35 cellular contexts compared by ENCODE assay signal in the genomic region with DNA sequence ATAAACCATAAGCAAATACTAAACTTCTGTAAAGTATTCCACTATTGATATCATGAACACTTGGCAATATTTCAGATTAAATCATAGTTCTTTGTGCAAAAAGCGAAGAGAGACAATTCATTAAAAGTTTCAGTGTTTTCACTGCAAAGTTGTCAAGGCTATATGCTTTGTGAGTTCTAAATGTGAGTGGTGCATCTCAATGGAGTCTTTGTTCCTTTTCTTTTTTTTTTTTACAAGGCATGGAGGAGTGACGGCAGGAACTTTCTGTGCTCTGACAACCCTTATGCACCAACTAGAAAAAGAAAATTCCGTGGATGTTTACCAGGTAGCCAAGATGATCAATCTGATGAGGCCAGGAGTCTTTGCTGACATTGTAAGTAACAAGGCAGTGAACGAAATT.
"Had no signal": no experiment of that assay in that cellular context is flagged by ENCODE, and none has a peak within 500 bp of the region (broad histone marks: within the 10 kb centered on the region; RNA-seq: fewer than 3 reads in every experiment).

No MANE protein-coding gene starts in this region.

- H3K9me3 ChIP-seq: adrenal gland, body of pancreas, breast epithelium, gastrocnemius medialis, heart right ventricle had no signal

- H3K4me1 ChIP-seq: adrenal gland, body of pancreas, breast epithelium, gastrocnemius medialis, heart right ventricle had no signal

- ATAC-seq: activated CD4-positive, alpha-beta T cell treated with anti-CD3 and anti-CD28 coated beads for 36 hours; activated CD8-positive, alpha-beta memory T cell treated with anti-CD3 and anti-CD28 coated beads, Interleukin-2, amount 10 ng/mL, durations not matched to agents 7 days and 5 days; activated CD8-positive, alpha-beta T cell treated with anti-CD3 and anti-CD28 coated beads, Interleukin-2, amount 10 ng/mL, durations not matched to agents 7 days and 5 days; activated naive CD8-positive, alpha-beta T cell treated with anti-CD3 and anti-CD28 coated beads, Interleukin-2, amount 50 U/mL, for 24 hours; body of pancreas; esophagus mucosa; gastrocnemius medialis; heart right ventricle had no signal

- H3K27me3 ChIP-seq: adrenal gland, body of pancreas, breast epithelium, cardiac muscle cell, dorsolateral prefrontal cortex, gastrocnemius medialis, heart right ventricle had no signal

- H3K27ac Mint-ChIP-seq: activated CD4-positive, alpha-beta memory T cell treated with anti-CD3 and anti-CD28 coated beads for 36 hours; activated CD4-positive, alpha-beta T cell treated with anti-CD3 and anti-CD28 coated beads for 36 hours; activated CD4-positive, alpha-beta T cell treated with anti-CD3 and anti-CD28 coated beads, Interleukin-2, amount 10 ng/mL, durations not matched to agents 24 days and 14 days; activated CD8-positive, alpha-beta memory T cell treated with anti-CD3 and anti-CD28 coated beads, Interleukin-2, amount 10 ng/mL, durations not matched to agents 7 days and 5 days; activated CD8-positive, alpha-beta T cell treated with anti-CD3 and anti-CD28 coated beads, Interleukin-2, amount 10 ng/mL, durations not matched to agents 7 days and 5 days; activated naive CD4-positive, alpha-beta T cell treated with anti-CD3 and anti-CD28 coated beads for 36 hours; activated naive CD4-positive, alpha-beta T cell treated with anti-CD3 and anti-CD28 coated beads, Interleukin-2, amount 50 U/mL, for 24 hours; activated naive CD8-positive, alpha-beta T cell treated with anti-CD3 and anti-CD28 coated beads for 36 hours; activated naive CD8-positive, alpha-beta T cell treated with anti-CD3 and anti-CD28 coated beads, Interleukin-2, amount 50 U/mL, for 24 hours; activated T-helper 1 cell treated with anti-CD3 and anti-CD28 coated beads, Interleukin-12 subunit alpha, Interleukin-12 subunit beta, Interleukin-2, Interleukin-4 antibody, amounts not matched to agents 30 ng/mL and 10 ng/mL and 1 ng/mL, durations not matched to agents 14 hours and 24 hours and 36 hours; activated T-helper 2 cell treated with anti-CD3 and anti-CD28 coated beads, Interferon-gamma antibody, Interleukin-2, Interleukin-4, amounts not matched to agents 10 μg/mL and 5 μg/mL and 100 μg/mL, durations not matched to agents 14 hours and 24 hours and 36 hours; dendritic cell treated with granulocyte-macrophage colony-stimulating factor and Interleukin-4, amounts not matched to agents 40 ng/mL and 50 ng/mL, for 4 days; endodermal cell had no signal

- H3K4me3 Mint-ChIP-seq: activated CD4-positive, alpha-beta memory T cell treated with anti-CD3 and anti-CD28 coated beads for 36 hours; activated CD4-positive, alpha-beta T cell treated with anti-CD3 and anti-CD28 coated beads for 36 hours; activated CD4-positive, alpha-beta T cell treated with anti-CD3 and anti-CD28 coated beads, Interleukin-2, amount 10 ng/mL, durations not matched to agents 24 days and 14 days; activated CD8-positive, alpha-beta memory T cell treated with anti-CD3 and anti-CD28 coated beads, Interleukin-2, amount 10 ng/mL, durations not matched to agents 7 days and 5 days; activated CD8-positive, alpha-beta T cell treated with anti-CD3 and anti-CD28 coated beads, Interleukin-2, amount 10 ng/mL, durations not matched to agents 7 days and 5 days; activated naive CD4-positive, alpha-beta T cell treated with anti-CD3 and anti-CD28 coated beads for 36 hours; activated naive CD4-positive, alpha-beta T cell treated with anti-CD3 and anti-CD28 coated beads, Interleukin-2, amount 50 U/mL, for 24 hours; activated naive CD8-positive, alpha-beta T cell treated with anti-CD3 and anti-CD28 coated beads for 36 hours; activated naive CD8-positive, alpha-beta T cell treated with anti-CD3 and anti-CD28 coated beads, Interleukin-2, amount 50 U/mL, for 24 hours; activated T-helper 1 cell treated with anti-CD3 and anti-CD28 coated beads, Interleukin-12 subunit alpha, Interleukin-12 subunit beta, Interleukin-2, Interleukin-4 antibody, amounts not matched to agents 30 ng/mL and 10 ng/mL and 1 ng/mL, durations not matched to agents 14 hours and 24 hours and 36 hours; central memory CD8-positive, alpha-beta T cell; dendritic cell treated with granulocyte-macrophage colony-stimulating factor and Interleukin-4, amounts not matched to agents 40 ng/mL and 50 ng/mL, for 4 days; endodermal cell had no signal

- H3K27ac ChIP-seq: adrenal gland, body of pancreas, breast epithelium, cardiac muscle cell, coronary artery, dorsolateral prefrontal cortex, gastrocnemius medialis, heart right ventricle had no signal

- H3K4me1 Mint-ChIP-seq: activated CD4-positive, alpha-beta T cell treated with anti-CD3 and anti-CD28 coated beads for 36 hours; activated CD4-positive, alpha-beta T cell treated with anti-CD3 and anti-CD28 coated beads, Interleukin-2, amount 10 ng/mL, durations not matched to agents 24 days and 14 days; activated CD8-positive, alpha-beta memory T cell treated with anti-CD3 and anti-CD28 coated beads, Interleukin-2, amount 10 ng/mL, durations not matched to agents 7 days and 5 days; activated naive CD4-positive, alpha-beta T cell treated with anti-CD3 and anti-CD28 coated beads, Interleukin-2, amount 50 U/mL, for 24 hours; activated naive CD8-positive, alpha-beta T cell treated with anti-CD3 and anti-CD28 coated beads for 36 hours; activated naive CD8-positive, alpha-beta T cell treated with anti-CD3 and anti-CD28 coated beads, Interleukin-2, amount 50 U/mL, for 24 hours; central memory CD8-positive, alpha-beta T cell had no signal

- H3K27me3 Mint-ChIP-seq: activated CD4-positive, alpha-beta memory T cell treated with anti-CD3 and anti-CD28 coated beads for 36 hours; activated CD4-positive, alpha-beta T cell treated with anti-CD3 and anti-CD28 coated beads for 36 hours; activated CD4-positive, alpha-beta T cell treated with anti-CD3 and anti-CD28 coated beads, Interleukin-2, amount 10 ng/mL, durations not matched to agents 24 days and 14 days; activated CD8-positive, alpha-beta memory T cell treated with anti-CD3 and anti-CD28 coated beads, Interleukin-2, amount 10 ng/mL, durations not matched to agents 7 days and 5 days; activated naive CD4-positive, alpha-beta T cell treated with anti-CD3 and anti-CD28 coated beads, Interleukin-2, amount 50 U/mL, for 24 hours; activated naive CD8-positive, alpha-beta T cell treated with anti-CD3 and anti-CD28 coated beads for 36 hours; activated naive CD8-positive, alpha-beta T cell treated with anti-CD3 and anti-CD28 coated beads, Interleukin-2, amount 50 U/mL, for 24 hours; central memory CD8-positive, alpha-beta T cell; dendritic cell treated with granulocyte-macrophage colony-stimulating factor and Interleukin-4, amounts not matched to agents 40 ng/mL and 50 ng/mL, for 4 days had no signal

- H3K4me3 ChIP-seq: adrenal gland, body of pancreas, breast epithelium, cardiac muscle cell, coronary artery, dorsolateral prefrontal cortex, gastrocnemius medialis, heart right ventricle had no signal

- H3K9me3 Mint-ChIP-seq: activated CD4-positive, alpha-beta memory T cell treated with anti-CD3 and anti-CD28 coated beads for 36 hours; activated CD4-positive, alpha-beta T cell treated with anti-CD3 and anti-CD28 coated beads, Interleukin-2, amount 10 ng/mL, durations not matched to agents 24 days and 14 days; activated naive CD4-positive, alpha-beta T cell treated with anti-CD3 and anti-CD28 coated beads for 36 hours; activated naive CD4-positive, alpha-beta T cell treated with anti-CD3 and anti-CD28 coated beads, Interleukin-2, amount 50 U/mL, for 24 hours; activated naive CD8-positive, alpha-beta T cell treated with anti-CD3 and anti-CD28 coated beads for 36 hours; activated naive CD8-positive, alpha-beta T cell treated with anti-CD3 and anti-CD28 coated beads, Interleukin-2, amount 50 U/mL, for 24 hours; activated T-helper 1 cell treated with anti-CD3 and anti-CD28 coated beads, Interleukin-12 subunit alpha, Interleukin-12 subunit beta, Interleukin-2, Interleukin-4 antibody, amounts not matched to agents 30 ng/mL and 10 ng/mL and 1 ng/mL, durations not matched to agents 14 hours and 24 hours and 36 hours; activated T-helper 2 cell treated with anti-CD3 and anti-CD28 coated beads, Interferon-gamma antibody, Interleukin-2, Interleukin-4, amounts not matched to agents 10 μg/mL and 5 μg/mL and 100 μg/mL, durations not matched to agents 14 hours and 24 hours and 36 hours; central memory CD8-positive, alpha-beta T cell; dendritic cell treated with granulocyte-macrophage colony-stimulating factor and Interleukin-4, amounts not matched to agents 40 ng/mL and 50 ng/mL, for 4 days; endodermal cell had no signal

- DNase-seq: activated CD4-positive, alpha-beta memory T cell treated with anti-CD3 and anti-CD28 coated beads for 36 hours; activated CD4-positive, alpha-beta T cell treated with anti-CD3 and anti-CD28 coated beads for 36 hours; activated CD4-positive, alpha-beta T cell treated with anti-CD3 and anti-CD28 coated beads, Interleukin-2, amount 10 ng/mL, durations not matched to agents 24 days and 14 days; activated CD4-positive, CD25-positive, alpha-beta regulatory T cell; activated CD4-positive, CD25-positive, alpha-beta regulatory T cell treated with anti-CD3 and anti-CD28 coated beads, Interleukin-2, amount 50 U/mL, for 72 hours; activated CD8-positive, alpha-beta memory T cell treated with anti-CD3 and anti-CD28 coated beads, Interleukin-2, amount 10 ng/mL, durations not matched to agents 7 days and 5 days; activated CD8-positive, alpha-beta memory T cell treated with anti-CD3 and anti-CD28 coated beads, Interleukin-2, amount 50 U/mL, for 4 hours; activated CD8-positive, alpha-beta T cell treated with anti-CD3 and anti-CD28 coated beads, Interleukin-2, amount 10 ng/mL, durations not matched to agents 7 days and 5 days; activated effector memory CD4-positive, alpha-beta T cell treated with anti-CD3 and anti-CD28 coated beads, Interleukin-2, amount 50 U/mL, for 16 hours; activated naive CD4-positive, alpha-beta T cell treated with anti-CD3 and anti-CD28 coated beads for 36 hours; activated naive CD8-positive, alpha-beta T cell treated with anti-CD3 and anti-CD28 coated beads for 36 hours; activated naive CD8-positive, alpha-beta T cell treated with anti-CD3 and anti-CD28 coated beads, Interleukin-2, amount 50 U/mL, for 24 hours; activated T-cell treated with anti-CD3 and anti-CD28 coated beads, Interleukin-2, amount 50 U/mL, for 1 hour; activated T-cell treated with anti-CD3 and anti-CD28 coated beads, Interleukin-2, amount 50 U/mL, for 48 hours; adrenal gland; amygdala; aorta; body of pancreas; dorsolateral prefrontal cortex; effector memory CD4-positive, alpha-beta T cell; endodermal cell; foreskin fibroblast; gastrocnemius medialis; glutamatergic neuron; heart right ventricle; T-helper 2 cell had no signal

- H3K36me3 Mint-ChIP-seq: activated CD4-positive, alpha-beta memory T cell treated with anti-CD3 and anti-CD28 coated beads for 36 hours; activated CD8-positive, alpha-beta memory T cell treated with anti-CD3 and anti-CD28 coated beads, Interleukin-2, amount 10 ng/mL, durations not matched to agents 7 days and 5 days; activated naive CD4-positive, alpha-beta T cell treated with anti-CD3 and anti-CD28 coated beads, Interleukin-2, amount 50 U/mL, for 24 hours; activated naive CD8-positive, alpha-beta T cell treated with anti-CD3 and anti-CD28 coated beads for 36 hours had no signal

- H3K36me3 ChIP-seq: adrenal gland, breast epithelium, cardiac muscle cell, gastrocnemius medialis, heart right ventricle had no signal
